11 cellular contexts compared by ENCODE assay signal in genomic region chr17:65047939-65048338, GRCh38. TPM values are rescaled to one million over a fixed set of nuclear protein-coding genes. Genes with fewer than 3 reads are reported as not detected.
DNase-seq lines count a peak whose midpoint lies in the region; ATAC-seq and TF ChIP-seq lines count a peak whose summit lies in the region.
"Had no signal": no experiment of that assay in that cellular context is flagged by ENCODE, and none has a peak within 500 bp of the region (broad histone marks: within the 10 kb centered on the region; RNA-seq: fewer than 3 reads in every experiment).

No MANE protein-coding gene starts in this region.

- in situ Hi-C loops in G401 (cut with HindIII; ENCODE audit: low sequenced_read_pairs) = no loop called here

- intact Hi-C loops in esophagus squamous epithelium (cut with DNase I) = no loop called here

- peaks cover 100% of the 10 kb centered on the region for H3K79me2 ChIP-seq in DND-41 (ENCODE audit: insufficient read depth, low read length)
- H3K79me2 ChIP-seq in OCI-LY1 (ENCODE audit: insufficient read depth, low read length) = peaks cover 92% of the 10 kb centered on the region
- peaks cover 39% of the 10 kb centered on the region for H3K79me2 ChIP-seq in parathyroid adenoma

- no peaks in the 10 kb centered on the region for H3K9me3 ChIP-seq in DND-41 (ENCODE audit: insufficient read depth, low read length, severe bottlenecking)
- H3K9me3 ChIP-seq in OCI-LY1 (ENCODE audit: low read length) = no peaks in the 10 kb centered on the region
- no peaks in the 10 kb centered on the region for H3K9me3 ChIP-seq in esophagus squamous epithelium
- H3K9me3 ChIP-seq in parathyroid adenoma (ENCODE audit: control insufficient read depth, low read length) = no peaks in the 10 kb centered on the region

- H3K9ac ChIP-seq in DND-41 (ENCODE audit: low read depth, low read length) (no peak overlapping the region), OCI-LY1 (ENCODE audit: low read length) (no peak overlapping the region), parathyroid adenoma (no peak overlapping the region)

- H3K27ac ChIP-seq in DND-41 (ENCODE audit: low read length) = 0 out of 2 replicates have a peak overlapping the region, but pooled peaks have one; percentile 5
- H3K27ac ChIP-seq in OCI-LY1 (ENCODE audit: low read depth, low read length, poor library complexity, severe bottlenecking) = peak overlapping the region; percentile 65
- peak overlapping the region; percentile 26 to 79 (median 72) for H3K27ac ChIP-seq in esophagus squamous epithelium
- peak overlapping the region; percentile 51 for H3K27ac ChIP-seq in parathyroid adenoma

- TF ChIP-seq CTCF in DND-41 (IDR thresholded peaks at IDR 0.05; ENCODE audit: borderline replicate concordance, extremely low read depth, low read length, poor library complexity, severe bottlenecking) (no peak), OCI-LY1 (IDR thresholded peaks at IDR 0.05; ENCODE audit: low read length) (no peak), esophagus squamous epithelium (IDR thresholded peaks at IDR 0.05) (no peak), parathyroid adenoma (IDR thresholded peaks at IDR 0.05) (no peak)

- ATAC-seq in DND-41 (ENCODE audit: insufficient read depth, low read depth) (no peak), HG03460 (IDR thresholded peaks at IDR 0.05; ENCODE audit: unreplicated experiment) (no peak)

- peaks cover 5% of the 10 kb centered on the region; the same call in 1 of the 2 replicates for H3F3A ChIP-seq in OCI-LY1 (ENCODE audit: insufficient read depth, low read length)

- TF ChIP-seq POLR2A in esophagus squamous epithelium (IDR thresholded peaks at IDR 0.05) = no peak

- H2AFZ ChIP-seq in DND-41 (ENCODE audit: low read depth, low read length) = no peak overlapping the region
- H2AFZ ChIP-seq in OCI-LY1 (ENCODE audit: low read length) = no peak overlapping the region
- no peak overlapping the region for H2AFZ ChIP-seq in parathyroid adenoma

- peaks cover 95% of the 10 kb centered on the region for H3K36me3 ChIP-seq in DND-41 (ENCODE audit: insufficient read depth, low read length)
- peaks cover 92% of the 10 kb centered on the region for H3K36me3 ChIP-seq in OCI-LY1 (ENCODE audit: insufficient read depth, low read length)
- peaks cover 4 to 77% (median 5%) of the 10 kb centered on the region in 3 donors for H3K36me3 ChIP-seq in esophagus squamous epithelium
- no peaks in the 10 kb centered on the region for H3K36me3 ChIP-seq in parathyroid adenoma (ENCODE audit: control insufficient read depth, insufficient read depth, low read length)

- H3K4me3 ChIP-seq in DND-41 (ENCODE audit: low read depth in 1 of 2, low read length in 2 of 2) (no peak overlapping the region), OCI-LY1 (ENCODE audit: low read depth, low read length, poor library complexity, severe bottlenecking) (no peak overlapping the region), esophagus squamous epithelium (peak overlapping the region in 1 of 4 donors; percentile 10), parathyroid adenoma (ENCODE audit: low read depth, low read length) (no peak overlapping the region)

- H3K4me1 ChIP-seq in DND-41 (ENCODE audit: insufficient read depth, low read length) (peaks cover 52% of the 10 kb centered on the region), OCI-LY1 (ENCODE audit: insufficient read depth, low read length, severe bottlenecking) (peaks cover 95% of the 10 kb centered on the region), esophagus squamous epithelium (peaks cover 4 to 93% (median 45%) of the 10 kb centered on the region in 3 donors), parathyroid adenoma (peaks cover 14% of the 10 kb centered on the region)

- H3K27me3 ChIP-seq in DND-41 (ENCODE audit: insufficient read depth, low read length, poor library complexity) (no peaks in the 10 kb centered on the region), OCI-LY1 (ENCODE audit: insufficient read depth, low read length) (no peaks in the 10 kb centered on the region), esophagus squamous epithelium (no peaks in the 10 kb centered on the region), parathyroid adenoma (ENCODE audit: control insufficient read depth, insufficient read depth, low read length) (no peaks in the 10 kb centered on the region)

- peak overlapping the region; percentile 33; the same call in 1 of the 2 replicates for H3K4me2 ChIP-seq in DND-41 (ENCODE audit: insufficient read depth, low read length)
- no peak overlapping the region for H3K4me2 ChIP-seq in OCI-LY1 (ENCODE audit: low read length)
- peak overlapping the region; percentile 10 for H3K4me2 ChIP-seq in parathyroid adenoma (ENCODE audit: low read length)

- WGBS in esophagus squamous epithelium, 2 donors = 60 to 64% methylated on average over 2 of the region's 2 CpGs

- H4K20me1 ChIP-seq in DND-41 (ENCODE audit: insufficient read depth, low read length) = peaks cover 46% of the 10 kb centered on the region; the same call in 1 of the 2 replicates
- no peaks in the 10 kb centered on the region for H4K20me1 ChIP-seq in OCI-LY1 (ENCODE audit: insufficient read depth, low read length)

- no peaks in the 10 kb centered on the region for H3K9me2 ChIP-seq in OCI-LY1 (ENCODE audit: low read depth, low read length)

- no peak for DNase-seq in DND-41
- no peak for DNase-seq in esophagus squamous epithelium (lab: John Stamatoyannopoulos, UW)
- DNase-seq in G401 (ENCODE audit: low spot score) = no peak
- DNase-seq in RKO (ENCODE audit: low spot score) = no peak
- no peak for DNase-seq in A172 (ENCODE audit: low spot score)
- DNase-seq: activated CD8-positive, alpha-beta memory T cell treated with anti-CD3 and anti-CD28 coated beads, Interleukin-2, amount 50 U/mL, for 4 hours; DMS79; NK-92 treated with Interleukin-12 subunit alpha and Interleukin-12 subunit beta, amount 100 ng/mL, for 24 hours had no signal

RNA-seq across cellular contexts. Expression of gene GNA13, which starts 8.6 kb away (rescaled TPM):
- 10 to 100 TPM; 21.3 to 43.1 (median 35.7) TPM for total RNA-seq in esophagus squamous epithelium
- total RNA-seq in G401 (2014; rRNA removed; shearing (Covaris generic)) = 43.5 and 69.7 TPM in 2 replicates
- total RNA-seq in A172 (2014; rRNA removed; shearing (Covaris generic)) = 58.9 and 62.5 TPM in 2 replicates

Comparison
In these comparisons a context has a peak if more than half of its experiments do, and no peak if none do; other contexts are left out.
1. H3K27ac ChIP-seq: peak in every context shown above with its lines; median percentile 72 in esophagus squamous epithelium; 65 in OCI-LY1; 51 in parathyroid adenoma; 5 in DND-41.